ENCODE assay signal across 19 cellular contexts in the genomic region with DNA sequence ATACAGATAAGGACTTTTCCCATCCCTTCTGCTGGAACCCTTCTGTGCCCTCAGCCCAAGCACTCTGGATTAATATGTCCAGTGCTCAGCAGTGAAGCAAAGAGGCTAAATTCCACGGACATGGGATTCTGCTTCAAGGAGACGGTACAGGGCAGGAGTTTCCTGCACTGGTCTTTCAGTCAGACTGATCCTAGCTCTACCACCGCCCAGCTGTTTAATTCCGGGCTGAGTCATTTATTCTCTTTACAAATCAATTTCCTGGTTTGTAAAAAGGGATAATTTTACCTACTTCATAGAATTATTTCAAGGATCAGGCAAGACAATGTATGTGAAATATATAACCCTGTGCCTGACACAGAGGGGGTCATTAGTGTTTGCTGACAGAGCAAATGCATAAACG.
"Had no signal": no experiment of that assay in that cellular context is flagged by ENCODE, and none has a peak within 500 bp of the region (broad histone marks: within the 10 kb centered on the region; RNA-seq: fewer than 3 reads in every experiment).

No MANE protein-coding gene starts in this region.

- H3K79me2 ChIP-seq: parathyroid adenoma had no signal

- H3K9ac ChIP-seq: parathyroid adenoma had no signal

- DNase-seq: activated CD4-positive, alpha-beta memory T cell treated with anti-CD3 and anti-CD28 coated beads, Interleukin-2, amount 10 ng/mL, durations not matched to agents 7 days and 5 days; activated CD4-positive, alpha-beta T cell treated with anti-CD3 and anti-CD28 coated beads for 4 hours; activated naive CD4-positive, alpha-beta T cell treated with anti-CD3 and anti-CD28 coated beads for 36 hours; activated T-cell treated with anti-CD3 and anti-CD28 coated beads, Interleukin-2, amount 50 U/mL, for 1 hour; body of pancreas; caudate nucleus; dorsolateral prefrontal cortex; heart right ventricle; left ventricle myocardium inferior; mammary epithelial cell; naive thymus-derived CD4-positive, alpha-beta T cell; right lobe of liver; spleen; stimulated activated CD4-positive, alpha-beta T cell treated with anti-CD3 and anti-CD28 coated beads, Interleukin-4, amount 100 ng/mL, for 4 hours; upper lobe of right lung had no signal

- H3K36me3 ChIP-seq: esophagus muscularis mucosa, heart right ventricle, left ventricle myocardium inferior, right lobe of liver, spleen, thoracic aorta, upper lobe of right lung had no signal

- ATAC-seq: body of pancreas; heart right ventricle; naive thymus-derived CD4-positive, alpha-beta T cell; right lobe of liver; stimulated activated memory B cell treated with anti-CD40 and anti-IgM and Interleukin-4, amounts not matched to agents 10 μg/mL and 1 μg/mL and 100 μg/mL, for 72 hours had no signal

- H3K27me3 ChIP-seq: body of pancreas, right lobe of liver had no signal

- H3K4me1 ChIP-seq: body of pancreas, esophagus muscularis mucosa, heart right ventricle, left ventricle myocardium inferior, parathyroid adenoma, right lobe of liver, spleen, upper lobe of right lung had no signal

- H3K27ac ChIP-seq: body of pancreas, dorsolateral prefrontal cortex, esophagus muscularis mucosa, heart right ventricle, left ventricle myocardium inferior, parathyroid adenoma, right lobe of liver, spleen, thoracic aorta, upper lobe of right lung had no signal

- H3K4me3 ChIP-seq: body of pancreas, dorsolateral prefrontal cortex, esophagus muscularis mucosa, heart right ventricle, left ventricle myocardium inferior, right lobe of liver, spleen, thoracic aorta, upper lobe of right lung had no signal

- H2AFZ ChIP-seq: parathyroid adenoma had no signal

- H3K9me3 ChIP-seq: body of pancreas, esophagus muscularis mucosa, heart right ventricle, left ventricle myocardium inferior, right lobe of liver, spleen, thoracic aorta, upper lobe of right lung had no signal
